16 cellular contexts compared by ENCODE assay signal in the genomic region with DNA sequence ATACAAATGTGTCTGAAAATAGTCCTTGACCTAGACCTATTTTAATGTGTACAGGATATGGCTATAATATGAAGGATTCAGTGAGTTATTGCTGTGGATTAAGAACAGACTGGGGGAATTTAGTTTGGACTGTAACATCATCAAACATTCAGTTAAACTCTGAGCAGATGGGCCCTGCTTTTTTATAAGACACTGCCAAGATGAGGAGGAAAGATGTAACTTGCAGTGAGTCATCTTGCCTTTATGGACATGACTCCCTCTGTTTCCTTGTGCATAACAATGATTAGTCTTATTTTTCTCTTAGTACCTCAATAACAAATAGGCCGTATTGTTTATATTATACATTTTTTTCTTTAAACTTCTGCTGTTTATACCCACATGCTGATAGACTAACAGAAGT. TPM values are rescaled to one million over a fixed set of nuclear protein-coding genes. Genes with fewer than 3 reads are reported as not detected.
DNase-seq lines count a peak whose midpoint lies in the region; ATAC-seq, FAIRE-seq and TF ChIP-seq lines count a peak whose summit lies in the region.
"Had no signal": no experiment of that assay in that cellular context is flagged by ENCODE, and none has a peak within 500 bp of the region (broad histone marks: within the 10 kb centered on the region; RNA-seq: fewer than 3 reads in every experiment).

No MANE protein-coding gene starts in this region.

- no peaks in the 10 kb centered on the region for H3K36me3 Mint-ChIP-seq in MCF 10A (ENCODE audit: insufficient read depth, unreplicated experiment)
- H3K36me3 Mint-ChIP-seq in WTC11 = no peaks in the 10 kb centered on the region

- no peak overlapping the region for H3K4me3 Mint-ChIP-seq in MCF 10A (ENCODE audit: unreplicated experiment)
- H3K4me3 Mint-ChIP-seq in WTC11 = no peak overlapping the region
- H3K4me3 Mint-ChIP-seq: naive thymus-derived CD4-positive, alpha-beta T cell had no signal

- H3K4me1 Mint-ChIP-seq in MCF 10A (ENCODE audit: insufficient read depth, unreplicated experiment) (no peaks in the 10 kb centered on the region), WTC11 (peaks cover 43% of the 10 kb centered on the region)

- no peaks in the 10 kb centered on the region for H3K9me3 ChIP-seq in breast epithelium
- no peaks in the 10 kb centered on the region for H3K9me3 ChIP-seq in uterus
- no peaks in the 10 kb centered on the region for H3K9me3 ChIP-seq in small intestine (ENCODE audit: control insufficient read depth, low read depth)
- no peaks in the 10 kb centered on the region for H3K9me3 ChIP-seq in A673 (ENCODE audit: low read depth, low read length, poor library complexity, severe bottlenecking)
- H3K9me3 ChIP-seq: adrenal gland, upper lobe of left lung had no signal

- intact Hi-C loops in MCF 10A (cut with micrococcal nuclease) = no loop called here
- intact Hi-C loops in breast epithelium (cut with DNase I; ENCODE audit: low total_unique reads) = no loop called here
- intact Hi-C loops in uterus (cut with DNase I; ENCODE audit: low total_unique reads) = no loop called here
- intact Hi-C loops in A673 (cut with micrococcal nuclease; ENCODE audit: unreplicated experiment) = no loop called here

- H3K36me3 ChIP-seq in breast epithelium (no peaks in the 10 kb centered on the region), uterus (no peaks in the 10 kb centered on the region), small intestine (ENCODE audit: control insufficient read depth in 2 of 2, insufficient read depth in 2 of 2, low read length in 2 of 2) (no peaks in the 10 kb centered on the region), A673 (ENCODE audit: insufficient read depth, low read length, poor library complexity, severe bottlenecking) (no peaks in the 10 kb centered on the region)
- H3K36me3 ChIP-seq: adrenal gland, upper lobe of left lung had no signal

- TF ChIP-seq POLR2A in breast epithelium (IDR thresholded peaks at IDR 0.05) (no peak), uterus (IDR thresholded peaks at IDR 0.05) (no peak)

- CTCF ChIA-PET in MCF 10A (lab: Yijun Ruan, JAX) (no interaction called here), WTC11 (lab: Charles Lee) (interaction anchor here (1.9 kb wide), 1 partner anchor 133 kb away, joined by 8 read pairs; no protein-coding TSS in a partner anchor), A673 (lab: Charles Lee) (no interaction called here)

- ATAC-seq in WTC11 = no peak
- ATAC-seq: naive thymus-derived CD4-positive, alpha-beta T cell; Right ventricle myocardium inferior had no signal

- no peaks in the 10 kb centered on the region for H3K4me1 ChIP-seq in breast epithelium
- no peaks in the 10 kb centered on the region for H3K4me1 ChIP-seq in uterus
- H3K4me1 ChIP-seq in small intestine (ENCODE audit: control insufficient read depth in 2 of 2, insufficient read depth in 1 of 2, low read depth in 1 of 2, low read length in 1 of 2) = no peaks in the 10 kb centered on the region
- no peaks in the 10 kb centered on the region for H3K4me1 ChIP-seq in A673 (ENCODE audit: insufficient read depth, low read length, poor library complexity, severe bottlenecking)
- H3K4me1 ChIP-seq: adrenal gland, upper lobe of left lung had no signal

- H3K4me3 ChIP-seq in breast epithelium = no peak overlapping the region
- H3K4me3 ChIP-seq in uterus = no peak overlapping the region
- no peak overlapping the region for H3K4me3 ChIP-seq in small intestine (ENCODE audit: low read depth in 1 of 2, low read length in 2 of 2)
- no peak overlapping the region for H3K4me3 ChIP-seq in A673 (ENCODE audit: low read depth, low read length, poor library complexity, severe bottlenecking)
- H3K4me3 ChIP-seq: adrenal gland, smooth muscle cell, upper lobe of left lung had no signal

- DNase-seq in MCF 10A (ENCODE audit: unreplicated experiment) (peak; percentile 49), breast epithelium (ENCODE audit: low spot score in 2 of 2) (no peak), WTC11 (ENCODE audit: low spot score) (no peak), fibroblast of the conjunctiva (ENCODE audit: low read depth) (peak; percentile 65), uterus (no peak), small intestine (no peak), A673 (ENCODE audit: low spot score) (no peak)
- no peak for DNase-seq in activated CD4-positive, alpha-beta T cell treated with anti-CD3 and anti-CD28 coated beads for 48 hours
- DNase-seq: ACHN; adrenal gland; naive thymus-derived CD4-positive, alpha-beta T cell; NCI-H345; upper lobe of left lung had no signal

- TF ChIP-seq CTCF in MCF 10A (IDR thresholded peaks at IDR 0.05; ENCODE audit: unreplicated experiment) (no peak), breast epithelium (IDR thresholded peaks at IDR 0.05) (no peak), WTC11 (IDR thresholded peaks at IDR 0.05) (no peak), uterus (IDR thresholded peaks at IDR 0.05) (no peak), A673 (conservative IDR thresholded peaks at IDR 0.05; ENCODE audit: low read depth, low read length) (no peak)

- BruUV-seq in MCF 10A (replicated peaks; lab: Mats Ljungman, UMichigan) (no TSS peak), A673 (replicated peaks; lab: Mats Ljungman, UMichigan) (no TSS peak)

- H3K9me3 Mint-ChIP-seq in MCF 10A (ENCODE audit: unreplicated experiment) (no peaks in the 10 kb centered on the region), WTC11 (no peaks in the 10 kb centered on the region; the same call in 1 of the 2 replicates)

- no peak overlapping the region for H3K27ac Mint-ChIP-seq in MCF 10A (ENCODE audit: low read depth, unreplicated experiment)
- 0 out of 2 replicates have a peak overlapping the region, but pooled peaks have one; percentile 3 for H3K27ac Mint-ChIP-seq in WTC11

- no peak for FAIRE-seq in small intestine (lab: Jason Lieb, UNC)

- no peaks in the 10 kb centered on the region for H3K27me3 ChIP-seq in breast epithelium
- no peaks in the 10 kb centered on the region for H3K27me3 ChIP-seq in uterus
- no peaks in the 10 kb centered on the region for H3K27me3 ChIP-seq in small intestine (ENCODE audit: control insufficient read depth in 2 of 2, insufficient read depth in 2 of 2, low read length in 2 of 2)
- H3K27me3 ChIP-seq in A673 (replicated peaks; ENCODE audit: insufficient read depth, low read depth, low read length, poor library complexity) = no peaks in the 10 kb centered on the region
- H3K27me3 ChIP-seq: adrenal gland, upper lobe of left lung had no signal

- 49 to 85% (median 80%) methylated on average over 1 of the region's 1 CpG for WGBS in small intestine, 3 donors

- no peak overlapping the region for H3K27ac ChIP-seq in breast epithelium
- H3K27ac ChIP-seq in uterus = peak overlapping the region; percentile 15 to 16
- no peak overlapping the region for H3K27ac ChIP-seq in small intestine (ENCODE audit: low read depth in 1 of 2, low read length in 1 of 2)
- no peak overlapping the region for H3K27ac ChIP-seq in A673 (ENCODE audit: low read depth, low read length, poor library complexity, severe bottlenecking)
- H3K27ac ChIP-seq: adrenal gland, upper lobe of left lung, VCaP had no signal

- POLR2A ChIA-PET in MCF 10A (lab: Yijun Ruan, JAX) = no interaction called here
- POLR2A ChIA-PET in WTC11 (lab: Charles Lee) = no interaction called here
- POLR2A ChIA-PET in A673 (lab: Charles Lee; ENCODE audit: low non-redundant PET) = no interaction called here

- no peaks in the 10 kb centered on the region for H3K27me3 Mint-ChIP-seq in MCF 10A (ENCODE audit: insufficient read depth, unreplicated experiment)
- H3K27me3 Mint-ChIP-seq in WTC11 (ENCODE audit: low read depth) = no peaks in the 10 kb centered on the region; the same call in 1 of the 2 replicates
- H3K27me3 Mint-ChIP-seq: naive thymus-derived CD4-positive, alpha-beta T cell had no signal

TF ChIP-seq in WTC11, 78 proteins besides CTCF, POLR2A, EP300 and RAD21:
- TF ChIP-seq, protein P1, sequence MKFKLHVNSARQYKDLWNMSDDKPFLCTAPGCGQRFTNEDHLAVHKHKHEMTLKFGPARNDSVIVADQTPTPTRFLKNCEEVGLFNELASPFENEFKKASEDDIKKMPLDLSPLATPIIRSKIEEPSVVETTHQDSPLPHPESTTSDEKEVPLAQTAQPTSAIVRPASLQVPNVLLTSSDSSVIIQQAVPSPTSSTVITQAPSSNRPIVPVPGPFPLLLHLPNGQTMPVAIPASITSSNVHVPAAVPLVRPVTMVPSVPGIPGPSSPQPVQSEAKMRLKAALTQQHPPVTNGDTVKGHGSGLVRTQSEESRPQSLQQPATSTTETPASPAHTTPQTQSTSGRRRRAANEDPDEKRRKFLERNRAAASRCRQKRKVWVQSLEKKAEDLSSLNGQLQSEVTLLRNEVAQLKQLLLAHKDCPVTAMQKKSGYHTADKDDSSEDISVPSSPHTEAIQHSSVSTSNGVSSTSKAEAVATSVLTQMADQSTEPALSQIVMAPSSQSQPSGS (CRISPR knock-in tag; IDR thresholded peaks at IDR 0.05; ENCODE audit: borderline replicate concordance, low read depth) = no peak
- no peak for TF ChIP-seq FOXK1 (CRISPR knock-in tag; IDR thresholded peaks at IDR 0.05)
- TF ChIP-seq PRRX2 (CRISPR knock-in tag; IDR thresholded peaks at IDR 0.05) = no peak
- TF ChIP-seq, protein P2, sequence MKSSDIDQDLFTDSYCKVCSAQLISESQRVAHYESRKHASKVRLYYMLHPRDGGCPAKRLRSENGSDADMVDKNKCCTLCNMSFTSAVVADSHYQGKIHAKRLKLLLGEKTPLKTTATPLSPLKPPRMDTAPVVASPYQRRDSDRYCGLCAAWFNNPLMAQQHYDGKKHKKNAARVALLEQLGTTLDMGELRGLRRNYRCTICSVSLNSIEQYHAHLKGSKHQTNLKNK (CRISPR knock-in tag; IDR thresholded peaks at IDR 0.05) = no peak
- no peak for TF ChIP-seq TP53 (CRISPR knock-in tag; IDR thresholded peaks at IDR 0.05)
- TF ChIP-seq SMAD4 (CRISPR knock-in tag; IDR thresholded peaks at IDR 0.05) = no peak
- TF ChIP-seq HMGA2 (CRISPR knock-in tag; IDR thresholded peaks at IDR 0.05) = no peak
- no peak for TF ChIP-seq MYBL2 (CRISPR knock-in tag; IDR thresholded peaks at IDR 0.05)

RNA-seq across cellular contexts. Expression of a gene that starts 12.2 kb away (rescaled TPM):
- not detected in 2 replicates for total RNA-seq in MCF 10A (2022)
- total RNA-seq in breast epithelium = not detected
- total RNA-seq in WTC11 (2021) = not detected in 3 replicates
- under 1 TPM in 1 of 4 donors, not detected in 3; 0.07 TPM for total RNA-seq in uterus
- not detected for polyA plus RNA-seq in small intestine
- not detected in 2 replicates for total RNA-seq in A673 (2021)
- total RNA-seq: adrenal gland; naive thymus-derived CD4-positive, alpha-beta T cell; Right ventricle myocardium inferior; smooth muscle cell; upper lobe of left lung had no signal
- polyA plus RNA-seq: adrenal gland; naive thymus-derived CD4-positive, alpha-beta T cell; smooth muscle cell had no signal

RNA-seq across cellular contexts. Expression of a gene that starts 48.9 kb away (rescaled TPM):
- total RNA-seq in MCF 10A (2022) (38.4 and 41.6 TPM in 2 replicates), breast epithelium (10 to 100 TPM; 24.6 to 31.5 (median 29.9) TPM), WTC11 (2021) (46.5 to 52.6 TPM (median 51.8 TPM) in 3 replicates), uterus (10 to 100 TPM; 27.1 to 48.3 (median 35.6) TPM), A673 (2021) (58.4 TPM in 2 replicates)
- polyA plus RNA-seq in small intestine = 10 to 100 TPM in 1 of 3 donors, 1 to 10 TPM in 2; 6.8 to 17.3 (median 9.8) TPM

Comparison
In these comparisons a context has a peak if more than half of its experiments do, and no peak if none do; other contexts are left out.
1. DNase-seq: peak in MCF 10A (single experiment) and fibroblast of the conjunctiva (single experiment); none in breast epithelium (0 of 2), WTC11 (single experiment), uterus (0 of 2), small intestine (single experiment), A673 (single experiment) and activated CD4-positive, alpha-beta T cell treated with anti-CD3 and anti-CD28 coated beads for 48 hours (single experiment).
2. H3K27ac ChIP-seq: peak in uterus (2 of 2); none in breast epithelium (0 of 2), small intestine (0 of 2) and A673 (single experiment).